ENCODE assay signal across 8 cellular contexts in the genomic region with DNA sequence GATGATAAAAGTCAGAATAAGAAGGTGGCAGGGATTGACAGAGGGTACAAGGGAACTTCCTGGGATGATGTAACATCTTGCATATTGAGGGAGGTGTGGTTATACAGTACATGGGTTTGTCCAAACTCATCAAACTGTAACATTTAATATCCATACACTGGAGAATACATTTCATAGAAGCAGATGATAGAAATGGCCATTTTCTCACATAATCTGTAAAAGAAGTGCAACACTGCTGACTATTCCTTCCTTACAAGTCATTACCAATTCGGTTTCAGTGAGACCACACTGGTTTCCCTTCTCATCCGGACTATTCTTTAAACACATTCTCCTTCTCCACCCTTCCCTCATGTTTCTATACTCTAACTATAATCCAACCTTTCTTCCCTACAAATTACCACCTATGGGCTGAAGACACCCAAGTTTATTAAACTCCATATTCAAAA. TPM values are rescaled to one million over a fixed set of nuclear protein-coding genes. Genes with fewer than 3 reads are reported as not detected.
DNase-seq lines count a peak whose midpoint lies in the region; ATAC-seq and TF ChIP-seq lines count a peak whose summit lies in the region.

No MANE protein-coding gene starts in this region.

- H3K9me3 ChIP-seq in CD4-positive, CD25-positive, alpha-beta regulatory T cell (ENCODE audit: control insufficient read depth in 2 of 2, low read length in 2 of 2): no peaks in the 10 kb centered on the region

- POLR2A ChIA-PET in MCF 10A (lab: Yijun Ruan, JAX): interaction anchor here (0.6 to 5.8 kb wide), 14 partner anchors 9 to 1284 kb away, joined by 3 to 59 read pairs (median 4); no protein-coding TSS in a partner anchor

- H3K36me3 ChIP-seq in CD4-positive, CD25-positive, alpha-beta regulatory T cell (ENCODE audit: control insufficient read depth, insufficient read depth, low read length): peaks cover 7% of the 10 kb centered on the region

- CTCF ChIA-PET in MCF 10A (lab: Yijun Ruan, JAX): interaction anchor here (0.6 to 0.9 kb wide), 4 partner anchors 31 to 491 kb away, joined by 3 to 4 read pairs (median 3); no protein-coding TSS in a partner anchor

- no peak for ATAC-seq in CD4-positive, CD25-positive, alpha-beta regulatory T cell (ENCODE audit: low read depth in 2 of 2)
- ATAC-seq in naive B cell (ENCODE audit: low read depth in 2 of 2) (no peak), HG02938 (IDR thresholded peaks at IDR 0.05; ENCODE audit: unreplicated experiment) (no peak), HG02623 (IDR thresholded peaks at IDR 0.05; ENCODE audit: unreplicated experiment) (no peak)

- peak overlapping the region; percentile 93 for H3K4me3 ChIP-seq in CD4-positive, CD25-positive, alpha-beta regulatory T cell (ENCODE audit: low read depth, low read length)

- peaks cover 13% of the 10 kb centered on the region for H3K36me3 Mint-ChIP-seq in CD4-positive, CD25-positive, alpha-beta regulatory T cell
- H3K36me3 Mint-ChIP-seq in MCF 10A (ENCODE audit: insufficient read depth, unreplicated experiment) (peaks cover 26% of the 10 kb centered on the region), naive B cell (no peaks in the 10 kb centered on the region)

- H3K4me1 ChIP-seq in CD4-positive, CD25-positive, alpha-beta regulatory T cell (ENCODE audit: control insufficient read depth, insufficient read depth, low read length, poor library complexity, severe bottlenecking): peaks cover 36% of the 10 kb centered on the region

- no peaks in the 10 kb centered on the region for H3K9me3 Mint-ChIP-seq in CD4-positive, CD25-positive, alpha-beta regulatory T cell
- H3K9me3 Mint-ChIP-seq in MCF 10A (ENCODE audit: unreplicated experiment): no peaks in the 10 kb centered on the region
- no peaks in the 10 kb centered on the region for H3K9me3 Mint-ChIP-seq in naive B cell

- H3K4me3 Mint-ChIP-seq in CD4-positive, CD25-positive, alpha-beta regulatory T cell: peak overlapping the region; percentile 90 to 95 (median 95)
- H3K4me3 Mint-ChIP-seq in MCF 10A (ENCODE audit: unreplicated experiment): peak overlapping the region; percentile 79
- peak overlapping the region; percentile 89 to 98 (median 96) for H3K4me3 Mint-ChIP-seq in naive B cell

- intact Hi-C loops in MCF 10A (cut with micrococcal nuclease): no loop called here

- BruUV-seq in MCF 10A (replicated peaks; lab: Mats Ljungman, UMichigan): no TSS peak

- no peak for TF ChIP-seq CTCF in MCF 10A (IDR thresholded peaks at IDR 0.05; ENCODE audit: unreplicated experiment)

- no peaks in the 10 kb centered on the region for H3K27me3 Mint-ChIP-seq in CD4-positive, CD25-positive, alpha-beta regulatory T cell
- H3K27me3 Mint-ChIP-seq in MCF 10A (ENCODE audit: insufficient read depth, unreplicated experiment) (no peaks in the 10 kb centered on the region), naive B cell (no peaks in the 10 kb centered on the region)

- H3K27me3 ChIP-seq in CD4-positive, CD25-positive, alpha-beta regulatory T cell (ENCODE audit: control insufficient read depth, insufficient read depth, low read length): no peaks in the 10 kb centered on the region

- H3K27ac ChIP-seq in CD4-positive, CD25-positive, alpha-beta regulatory T cell (ENCODE audit: insufficient read depth, low read length, poor library complexity, severe bottlenecking): peak overlapping the region; percentile 92

- peaks cover 40 to 68% (median 60%) of the 10 kb centered on the region in 4 donors for H3K4me1 Mint-ChIP-seq in CD4-positive, CD25-positive, alpha-beta regulatory T cell
- H3K4me1 Mint-ChIP-seq in MCF 10A (ENCODE audit: insufficient read depth, unreplicated experiment) (peaks cover 34% of the 10 kb centered on the region), naive B cell (peaks cover 40 to 64% (median 60%) of the 10 kb centered on the region in 3 donors)

- peak overlapping the region; percentile 97 to 99 (median 98) for H3K27ac Mint-ChIP-seq in CD4-positive, CD25-positive, alpha-beta regulatory T cell
- H3K27ac Mint-ChIP-seq in MCF 10A (ENCODE audit: low read depth, unreplicated experiment) (peak overlapping the region; percentile 86), naive B cell (peak overlapping the region in 3 of 6 donors; percentile 94 to 100 (median 99))

- peak in 1 of 3 donors; percentile 25 for DNase-seq in CD4-positive, CD25-positive, alpha-beta regulatory T cell
- DNase-seq in KG1 (lab: John Stamatoyannopoulos, UW) (peak; percentile 16), MCF 10A (ENCODE audit: unreplicated experiment) (no peak), naive B cell (no peak), hepatic stellate cell (ENCODE audit: low spot score) (no peak), HuH-7 (ENCODE audit: low spot score) (no peak)

RNA-seq across cellular contexts. Expression of a gene that starts 1.7 kb away (rescaled TPM):
- total RNA-seq in CD4-positive, CD25-positive, alpha-beta regulatory T cell: 57.2 TPM
- polyA plus RNA-seq in CD4-positive, CD25-positive, alpha-beta regulatory T cell: 100 to 1,000 TPM; 186 to 214 (median 193) TPM
- total RNA-seq in MCF 10A (2022): 190 and 249 TPM in 2 replicates
- 100 to 1,000 TPM; 120 to 219 (median 138) TPM for polyA plus RNA-seq in naive B cell (ENCODE audit: low read depth in 6 of 6)
